Comparison of ENCODE assay signal across 1 cellular context in genomic region chr16:56988948-56989945, GRCh38.
TF ChIP-seq lines count a peak whose summit lies in the region.

Gene NLRC5 (plus strand): TSS chr16:56989557. CDS start chr16:57020713, 31,156 bp downstream.

TF ChIP-seq in K562, 482 proteins besides CTCF, POLR2A, EP300 and RAD21 (continued from another document):
- no peak for TF ChIP-seq ZNF318 (IDR thresholded peaks at IDR 0.05; ENCODE audit: borderline replicate concordance in 1 of 2, low read depth in 1 of 2)
- TF ChIP-seq ZNF785 (CRISPR knock-in tag; IDR thresholded peaks at IDR 0.05), result no peak
- TF ChIP-seq PTRF (tag; IDR thresholded peaks at IDR 0.05), result no peak
- TF ChIP-seq KDM2B (CRISPR knock-in tag; IDR thresholded peaks at IDR 0.05), result no peak
- TF ChIP-seq GTF2F1 (IDR thresholded peaks at IDR 0.05; ENCODE audit: low read depth, low read length), result no peak
- no peak for TF ChIP-seq ZNF431 (CRISPR knock-in tag; IDR thresholded peaks at IDR 0.05)
- TF ChIP-seq TOE1 (IDR thresholded peaks at IDR 0.05; ENCODE audit: borderline replicate concordance), result no peak
- no peak for TF ChIP-seq TOE1 (CRISPR knock-in tag; IDR thresholded peaks at IDR 0.05; ENCODE audit: borderline replicate concordance, low read depth)
- TF ChIP-seq ZNF311 (CRISPR knock-in tag; IDR thresholded peaks at IDR 0.05), result no peak
- TF ChIP-seq ZNF121 (CRISPR knock-in tag; conservative IDR thresholded peaks at IDR 0.05), result no peak
- TF ChIP-seq BHLHE40 (IDR thresholded peaks at IDR 0.05; ENCODE audit: low read length), result peak; percentile 18; the same call in 1 of the 2 replicates
